In genomic region chr1:196477262-196477661, GRCh38 we compare ENCODE assay signal across 1 cellular context.
TF ChIP-seq lines count a peak whose summit lies in the region.

No MANE protein-coding gene starts in this region.

TF ChIP-seq in K562, 482 proteins besides CTCF, POLR2A, EP300 and RAD21 (continued from another document):
- no peak for TF ChIP-seq MNT (conservative IDR thresholded peaks at IDR 0.05)
